In genomic region chr7:70494225-70494877, GRCh38 we compare ENCODE assay signal across 21 cellular contexts.
"Had no signal": no experiment of that assay in that cellular context is flagged by ENCODE, and none has a peak within 500 bp of the region (broad histone marks: within the 10 kb centered on the region; RNA-seq: fewer than 3 reads in every experiment).

No MANE protein-coding gene starts in this region.

- H3K4me3 Mint-ChIP-seq: immature natural killer cell; natural killer cell; neural progenitor cell; stimulated activated memory B cell treated with anti-CD40 and anti-IgM and Interleukin-4, amounts not matched to agents 10 μg/mL and 1 μg/mL and 100 μg/mL, for 72 hours; stimulated activated naive CD8-positive, alpha-beta T cell treated with anti-CD3 and anti-CD28 coated beads, Interleukin-15, Interleukin-2, amounts not matched to agents 100 ng/mL and 50 ng/mL, for 24 hours had no signal

- H3K27ac ChIP-seq: coronary artery, gastrocnemius medialis, heart right ventricle, neural progenitor cell, pancreas, tibial artery, upper lobe of right lung had no signal

- H3K4me3 ChIP-seq: coronary artery, gastrocnemius medialis, heart right ventricle, mucosa of descending colon, neural progenitor cell, pancreas, tibial artery, upper lobe of right lung had no signal

- H3K4me1 Mint-ChIP-seq: immature natural killer cell; natural killer cell; stimulated activated memory B cell treated with anti-CD40 and anti-IgM and Interleukin-4, amounts not matched to agents 10 μg/mL and 1 μg/mL and 100 μg/mL, for 72 hours had no signal

- H3K36me3 ChIP-seq: gastrocnemius medialis, heart right ventricle, neural progenitor cell, pancreas, tibial artery, upper lobe of right lung had no signal

- H3K9me3 ChIP-seq: gastrocnemius medialis, mucosa of descending colon, pancreas, tibial artery, upper lobe of right lung had no signal

- H3K27me3 Mint-ChIP-seq: progenitor cell of endocrine pancreas; stimulated activated memory B cell treated with anti-CD40 and anti-IgM and Interleukin-4, amounts not matched to agents 10 μg/mL and 1 μg/mL and 100 μg/mL, for 72 hours; stimulated activated naive CD8-positive, alpha-beta T cell treated with anti-CD3 and anti-CD28 coated beads, Interleukin-15, Interleukin-2, amounts not matched to agents 100 ng/mL and 50 ng/mL, for 24 hours had no signal

- H3K27me3 ChIP-seq: gastrocnemius medialis, heart right ventricle, neural progenitor cell, pancreas, tibial artery, upper lobe of right lung had no signal

- DNase-seq: caudate nucleus; effector CD4-positive, alpha-beta T cell; gastrocnemius medialis; heart right ventricle; immature natural killer cell; kidney; left cardiac atrium; mesendoderm; mucosa of descending colon; natural killer cell; nucleus accumbens; pancreas; right cardiac atrium; stimulated activated CD4-positive, alpha-beta T cell treated with anti-CD3 and anti-CD28 coated beads, Interleukin-4, amount 100 ng/mL, for 1 hour; tibial artery; upper lobe of right lung had no signal

- H3K9ac ChIP-seq: neural progenitor cell had no signal

- H3K36me3 Mint-ChIP-seq: immature natural killer cell; natural killer cell; stimulated activated memory B cell treated with anti-CD40 and anti-IgM and Interleukin-4, amounts not matched to agents 10 μg/mL and 1 μg/mL and 100 μg/mL, for 72 hours had no signal

- H3K4me1 ChIP-seq: gastrocnemius medialis, neural progenitor cell, pancreas, upper lobe of right lung had no signal

- H2AFZ ChIP-seq: neural progenitor cell had no signal

- H3K4me2 ChIP-seq: neural progenitor cell had no signal

- H3K27ac Mint-ChIP-seq: immature natural killer cell; natural killer cell; neural progenitor cell; progenitor cell of endocrine pancreas; stimulated activated memory B cell treated with anti-CD40 and anti-IgM and Interleukin-4, amounts not matched to agents 10 μg/mL and 1 μg/mL and 100 μg/mL, for 72 hours; stimulated activated naive CD8-positive, alpha-beta T cell treated with anti-CD3 and anti-CD28 coated beads, Interleukin-15, Interleukin-2, amounts not matched to agents 100 ng/mL and 50 ng/mL, for 24 hours had no signal

- H3K9me3 Mint-ChIP-seq: immature natural killer cell; natural killer cell; neural progenitor cell; stimulated activated memory B cell treated with anti-CD40 and anti-IgM and Interleukin-4, amounts not matched to agents 10 μg/mL and 1 μg/mL and 100 μg/mL, for 72 hours; stimulated activated naive CD8-positive, alpha-beta T cell treated with anti-CD3 and anti-CD28 coated beads, Interleukin-15, Interleukin-2, amounts not matched to agents 100 ng/mL and 50 ng/mL, for 24 hours had no signal
